Comparison of ENCODE assay signal across 16 cellular contexts in the genomic region with DNA sequence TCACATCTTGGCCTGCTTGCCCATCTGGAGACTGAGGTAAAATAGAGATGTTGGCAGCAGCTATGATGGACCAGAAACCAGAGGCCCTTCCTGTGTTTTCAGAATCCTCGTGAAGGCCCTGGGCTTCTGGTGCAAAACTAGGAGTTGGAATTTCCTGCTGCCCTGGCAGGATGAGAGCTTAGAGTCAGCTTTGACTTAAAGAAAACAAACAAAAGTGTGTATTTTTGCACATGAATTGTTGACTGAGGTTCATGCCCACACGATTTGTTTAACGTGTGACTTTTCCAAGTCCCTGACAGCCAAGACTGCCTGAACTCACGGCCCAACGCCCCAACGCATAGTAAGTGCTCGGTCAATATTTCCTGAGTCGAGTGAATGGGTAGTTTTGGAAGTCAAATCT.
DNase-seq lines count a peak whose midpoint lies in the region; ATAC-seq, FAIRE-seq and TF ChIP-seq lines count a peak whose summit lies in the region.
"Had no signal": no experiment of that assay in that cellular context is flagged by ENCODE, and none has a peak within 500 bp of the region (broad histone marks: within the 10 kb centered on the region; RNA-seq: fewer than 3 reads in every experiment).

No MANE protein-coding gene starts in this region.

- H3K9me3 Mint-ChIP-seq in activated CD4-positive, alpha-beta T cell treated with anti-CD3 and anti-CD28 coated beads, Interleukin-2, amount 10 ng/mL, durations not matched to agents 7 days and 5 days = peaks cover 15% of the 10 kb centered on the region
- H3K9me3 Mint-ChIP-seq in T-cell = no peaks in the 10 kb centered on the region
- H3K9me3 Mint-ChIP-seq: effector memory CD8-positive, alpha-beta T cell had no signal

- H3K4me3 Mint-ChIP-seq in activated CD4-positive, alpha-beta T cell treated with anti-CD3 and anti-CD28 coated beads, Interleukin-2, amount 10 ng/mL, durations not matched to agents 7 days and 5 days = no peak overlapping the region
- H3K4me3 Mint-ChIP-seq in T-cell = peak overlapping the region in 1 of 3 donors; percentile 72

- no peak for TF ChIP-seq CTCF in esophagus muscularis mucosa (IDR thresholded peaks at IDR 0.05)
- no peak for TF ChIP-seq CTCF in sigmoid colon (IDR thresholded peaks at IDR 0.05)

- H3K27ac ChIP-seq in esophagus muscularis mucosa (replicated peaks in 1 of 4) (peak overlapping the region; percentile 15 to 65 (median 48)), sigmoid colon (peak overlapping the region; percentile 60 to 83 (median 70))
- H3K27ac ChIP-seq: tibial nerve had no signal

- no peaks in the 10 kb centered on the region for H3K27me3 Mint-ChIP-seq in activated CD4-positive, alpha-beta T cell treated with anti-CD3 and anti-CD28 coated beads, Interleukin-2, amount 10 ng/mL, durations not matched to agents 7 days and 5 days
- no peaks in the 10 kb centered on the region for H3K27me3 Mint-ChIP-seq in T-cell
- H3K27me3 Mint-ChIP-seq: effector memory CD8-positive, alpha-beta T cell had no signal

- peaks cover 9 to 46% (median 32%) of the 10 kb centered on the region in 4 donors for H3K4me1 ChIP-seq in esophagus muscularis mucosa
- H3K4me1 ChIP-seq in sigmoid colon = peaks cover 0 to 68% (median 37%) of the 10 kb centered on the region in 4 donors
- H3K4me1 ChIP-seq: tibial nerve had no signal

- H3K36me3 ChIP-seq in esophagus muscularis mucosa (no peaks in the 10 kb centered on the region), sigmoid colon (no peaks in the 10 kb centered on the region)
- H3K36me3 ChIP-seq: tibial nerve had no signal

- TF ChIP-seq EP300 in esophagus muscularis mucosa (IDR thresholded peaks at IDR 0.05) (no peak), sigmoid colon (IDR thresholded peaks at IDR 0.05) (no peak)

- intact Hi-C loops in esophagus muscularis mucosa (cut with DNase I) (loop anchor here (10.0 kb wide), 1 partner anchor 164 kb away; no protein-coding TSS in a partner anchor), sigmoid colon (cut with DNase I) (no loop called here)

- WGBS in esophagus muscularis mucosa = 78% methylated on average over 8 of the region's 8 CpGs
- 80 to 81% methylated on average over 8 of the region's 8 CpGs for WGBS in sigmoid colon, 2 donors

- H3K9me3 ChIP-seq in esophagus muscularis mucosa (no peaks in the 10 kb centered on the region), sigmoid colon (no peaks in the 10 kb centered on the region)
- H3K9me3 ChIP-seq: tibial nerve had no signal

- no peak for DNase-seq in activated CD4-positive, alpha-beta T cell treated with anti-CD3 and anti-CD28 coated beads, Interleukin-2, amount 10 ng/mL, durations not matched to agents 7 days and 5 days
- DNase-seq in activated CD4-positive, alpha-beta T cell treated with anti-CD3 and anti-CD28 coated beads for 1 hour = no peak
- no peak for DNase-seq in T-cell
- peak; percentile 75 for DNase-seq in esophagus muscularis mucosa (ENCODE audit: extremely low spot score)
- DNase-seq in sigmoid colon = no peak
- no peak for DNase-seq in hippocampal formation (lab: John Stamatoyannopoulos, UW)
- no peak for DNase-seq in GM12892 (ENCODE audit: insufficient read length)
- DNase-seq: effector memory CD8-positive, alpha-beta T cell; GOT3; NCI-H1694 treated with DMSO at 0.1 percent for 48 hours; nucleus accumbens had no signal

- peaks cover 91% of the 10 kb centered on the region for H3K4me1 Mint-ChIP-seq in activated CD4-positive, alpha-beta T cell treated with anti-CD3 and anti-CD28 coated beads, Interleukin-2, amount 10 ng/mL, durations not matched to agents 7 days and 5 days
- H3K4me1 Mint-ChIP-seq in T-cell = peaks cover 91 to 98% (median 94%) of the 10 kb centered on the region in 3 donors

- H3K27ac Mint-ChIP-seq in activated CD4-positive, alpha-beta T cell treated with anti-CD3 and anti-CD28 coated beads, Interleukin-2, amount 10 ng/mL, durations not matched to agents 7 days and 5 days = peak overlapping the region; percentile 69
- peak overlapping the region; percentile 95 for H3K27ac Mint-ChIP-seq in T-cell

- CTCF ChIA-PET in activated CD4-positive, alpha-beta T cell treated with anti-CD3 and anti-CD28 coated beads, Interleukin-2, amount 10 ng/mL, durations not matched to agents 7 days and 5 days (lab: Charles Lee) = interaction anchor here (1.2 to 1.3 kb wide), 2 partner anchors 19 to 21 kb away, joined by 3 to 4 read pairs; no protein-coding TSS in a partner anchor
- CTCF ChIA-PET in T-cell (lab: Charles Lee) = interaction anchor here in 1 of 2 donors (0.6 kb wide), 1 partner anchor 12 kb away, joined by 3 read pairs; no protein-coding TSS in a partner anchor

- no peak for TF ChIP-seq POLR2A in esophagus muscularis mucosa (IDR thresholded peaks at IDR 0.05; ENCODE audit: low read depth)
- TF ChIP-seq POLR2A in sigmoid colon (IDR thresholded peaks at IDR 0.05) = no peak
- no peak for TF ChIP-seq POLR2A in GM12892 (IDR thresholded peaks at IDR 0.05; ENCODE audit: low read depth, low read length)

- no peak for FAIRE-seq in GM12892 (lab: Jason Lieb, UNC)
- FAIRE-seq: frontal cortex, HTR-8/SVneo, TTC549 had no signal

- ATAC-seq in T-cell (replicated peaks in 1 of 4) (no peak), GM21737 (IDR thresholded peaks at IDR 0.05; ENCODE audit: unreplicated experiment) (no peak)

- POLR2A ChIA-PET in activated CD4-positive, alpha-beta T cell treated with anti-CD3 and anti-CD28 coated beads, Interleukin-2, amount 10 ng/mL, durations not matched to agents 7 days and 5 days (lab: Charles Lee) = interaction anchor here (0.6 kb wide), 1 partner anchor 840 kb away, joined by 5 read pairs; no protein-coding TSS in a partner anchor
- POLR2A ChIA-PET in T-cell (lab: Charles Lee) = interaction anchor here in 1 of 2 donors (0.6 kb wide), 1 partner anchor 1073 kb away, joined by 3 read pairs; no protein-coding TSS in a partner anchor

- H3K27me3 ChIP-seq in esophagus muscularis mucosa (no peaks in the 10 kb centered on the region), sigmoid colon (no peaks in the 10 kb centered on the region)
- H3K27me3 ChIP-seq: tibial nerve had no signal

- H3K4me3 ChIP-seq in esophagus muscularis mucosa (no peak overlapping the region), sigmoid colon (no peak overlapping the region)
- H3K4me3 ChIP-seq: tibial nerve had no signal

- H3K36me3 Mint-ChIP-seq in activated CD4-positive, alpha-beta T cell treated with anti-CD3 and anti-CD28 coated beads, Interleukin-2, amount 10 ng/mL, durations not matched to agents 7 days and 5 days (ENCODE audit: low read depth) = peaks cover 47% of the 10 kb centered on the region
- no peaks in the 10 kb centered on the region for H3K36me3 Mint-ChIP-seq in T-cell
